ENCODE assay signal across 29 cellular contexts in genomic region chr5:99636663-99637062, GRCh38.
"Had no signal": no experiment of that assay in that cellular context is flagged by ENCODE, and none has a peak within 500 bp of the region (broad histone marks: within the 10 kb centered on the region; RNA-seq: fewer than 3 reads in every experiment).

No MANE protein-coding gene starts in this region.

- H3K4me3 ChIP-seq: stomach, suprapubic skin, testis, thoracic aorta, thyroid gland, tibial artery, tibial nerve, transverse colon, upper lobe of left lung, upper lobe of right lung, uterus, vagina had no signal

- FAIRE-seq: urothelium cell line had no signal

- H3K9me3 ChIP-seq: stomach, suprapubic skin, testis, thoracic aorta, thyroid gland, tibial artery, tibial nerve, transverse colon, upper lobe of left lung, upper lobe of right lung, uterus, vagina had no signal

- H3K27me3 ChIP-seq: stomach, suprapubic skin, testis, thyroid gland, tibial artery, tibial nerve, transverse colon, upper lobe of left lung, upper lobe of right lung, uterus, vagina had no signal

- H3K27me3 Mint-ChIP-seq: stimulated activated memory B cell treated with anti-CD40 and anti-IgM and Interleukin-4, amounts not matched to agents 10 μg/mL and 1 μg/mL and 100 μg/mL, for 72 hours; stimulated activated naive B cell treated with anti-CD40 and anti-IgM and Interleukin-4, amounts not matched to agents 10 μg/mL and 1 μg/mL and 100 μg/mL, for 72 hours; stimulated activated naive CD8-positive, alpha-beta T cell treated with anti-CD3 and anti-CD28 coated beads, Interleukin-15, amount 100 ng/mL, for 72 hours; stimulated activated naive CD8-positive, alpha-beta T cell treated with anti-CD3 and anti-CD28 coated beads, Interleukin-15, Interleukin-2, amounts not matched to agents 100 ng/mL and 50 ng/mL, for 24 hours; type B pancreatic cell had no signal

- H3K4me1 Mint-ChIP-seq: stimulated activated effector memory CD8-positive, alpha-beta T cell treated with anti-CD3 and anti-CD28 coated beads, Interleukin-12 subunit alpha, Interleukin-12 subunit beta, amount 100 ng/mL, for 72 hours; stimulated activated memory B cell treated with anti-CD40 and anti-IgM and Interleukin-4, amounts not matched to agents 10 μg/mL and 1 μg/mL and 100 μg/mL, for 72 hours; stimulated activated naive B cell treated with anti-CD40 and anti-IgM and Interleukin-4, amounts not matched to agents 10 μg/mL and 1 μg/mL and 100 μg/mL, for 72 hours; stimulated activated naive CD8-positive, alpha-beta T cell treated with anti-CD3 and anti-CD28 coated beads, Interleukin-15, amount 100 ng/mL, for 72 hours had no signal

- H3K4me1 ChIP-seq: stomach, suprapubic skin, testis, thyroid gland, tibial artery, tibial nerve, transverse colon, upper lobe of left lung, upper lobe of right lung, uterus, vagina had no signal

- H3K36me3 ChIP-seq: stomach, suprapubic skin, thoracic aorta, thyroid gland, tibial artery, tibial nerve, transverse colon, upper lobe of left lung, upper lobe of right lung, uterus, vagina had no signal

- H3K27ac Mint-ChIP-seq: stimulated activated effector memory CD8-positive, alpha-beta T cell treated with anti-CD3 and anti-CD28 coated beads, Interleukin-12 subunit alpha, Interleukin-12 subunit beta, amount 100 ng/mL, for 72 hours; stimulated activated memory B cell treated with anti-CD40 and anti-IgM and Interleukin-4, amounts not matched to agents 10 μg/mL and 1 μg/mL and 100 μg/mL, for 72 hours; stimulated activated naive B cell treated with anti-CD40 and anti-IgM and Interleukin-4, amounts not matched to agents 10 μg/mL and 1 μg/mL and 100 μg/mL, for 72 hours; stimulated activated naive CD8-positive, alpha-beta T cell treated with anti-CD3 and anti-CD28 coated beads, Interleukin-15, amount 100 ng/mL, for 72 hours; stimulated activated naive CD8-positive, alpha-beta T cell treated with anti-CD3 and anti-CD28 coated beads, Interleukin-15, Interleukin-2, amounts not matched to agents 100 ng/mL and 50 ng/mL, for 24 hours; type B pancreatic cell had no signal

- H3K36me3 Mint-ChIP-seq: stimulated activated effector memory CD8-positive, alpha-beta T cell treated with anti-CD3 and anti-CD28 coated beads, Interleukin-12 subunit alpha, Interleukin-12 subunit beta, amount 100 ng/mL, for 72 hours; stimulated activated memory B cell treated with anti-CD40 and anti-IgM and Interleukin-4, amounts not matched to agents 10 μg/mL and 1 μg/mL and 100 μg/mL, for 72 hours; stimulated activated naive B cell treated with anti-CD40 and anti-IgM and Interleukin-4, amounts not matched to agents 10 μg/mL and 1 μg/mL and 100 μg/mL, for 72 hours; type B pancreatic cell had no signal

- DNase-seq: stimulated activated CD4-positive, alpha-beta T cell treated with anti-CD3 and anti-CD28 coated beads, Interleukin-2, amount 100 ng/mL, for 48 hours; stimulated activated CD4-positive, alpha-beta T cell treated with anti-CD3 and anti-CD28 coated beads, Interleukin-4, amount 100 ng/mL, for 1 hour; stimulated activated CD4-positive, alpha-beta T cell treated with anti-CD3 and anti-CD28 coated beads, Interleukin-4, amount 100 ng/mL, for 24 hours; stimulated activated CD4-positive, alpha-beta T cell treated with anti-CD3 and anti-CD28 coated beads, Interleukin-4, amount 100 ng/mL, for 4 hours; stimulated activated CD8-positive, alpha-beta memory T cell treated with anti-CD3 and anti-CD28 coated beads, Interleukin-4, amount 100 ng/mL, for 48 hours; stimulated activated naive B cell treated with anti-CD40 and anti-IgM and Interleukin-4, amounts not matched to agents 10 μg/mL and 1 μg/mL and 100 μg/mL, for 72 hours; stimulated activated naive CD4-positive, alpha-beta T cell; stimulated activated naive CD4-positive, alpha-beta T cell treated with Interleukin-2 at 50 U/mL for 16 hours; stimulated activated naive CD8-positive, alpha-beta T cell treated with anti-CD3 and anti-CD28 coated beads, Interleukin-15, amount 100 ng/mL, for 72 hours; stimulated activated naive CD8-positive, alpha-beta T cell treated with anti-CD3 and anti-CD28 coated beads, Interleukin-15, Interleukin-2, amounts not matched to agents 100 U/mL and 50 U/mL, for 24 hours; stomach; substantia nigra; testis; thyroid gland; tibial artery; transverse colon; trophoblast cell; upper lobe of left lung; upper lobe of right lung; uterus had no signal

- H3K4me3 Mint-ChIP-seq: stimulated activated effector memory CD8-positive, alpha-beta T cell treated with anti-CD3 and anti-CD28 coated beads, Interleukin-12 subunit alpha, Interleukin-12 subunit beta, amount 100 ng/mL, for 72 hours; stimulated activated memory B cell treated with anti-CD40 and anti-IgM and Interleukin-4, amounts not matched to agents 10 μg/mL and 1 μg/mL and 100 μg/mL, for 72 hours; stimulated activated naive B cell treated with anti-CD40 and anti-IgM and Interleukin-4, amounts not matched to agents 10 μg/mL and 1 μg/mL and 100 μg/mL, for 72 hours; stimulated activated naive CD8-positive, alpha-beta T cell treated with anti-CD3 and anti-CD28 coated beads, Interleukin-15, amount 100 ng/mL, for 72 hours; stimulated activated naive CD8-positive, alpha-beta T cell treated with anti-CD3 and anti-CD28 coated beads, Interleukin-15, Interleukin-2, amounts not matched to agents 100 ng/mL and 50 ng/mL, for 24 hours; type B pancreatic cell had no signal

- ATAC-seq: stimulated activated effector memory CD8-positive, alpha-beta T cell treated with anti-CD3 and anti-CD28 coated beads, Interleukin-12 subunit alpha, Interleukin-12 subunit beta, amount 100 ng/mL, for 72 hours; stimulated activated memory B cell treated with anti-CD40 and anti-IgM and Interleukin-4, amounts not matched to agents 10 μg/mL and 1 μg/mL and 100 μg/mL, for 72 hours; stimulated activated naive B cell treated with anti-CD40 and anti-IgM and Interleukin-4, amounts not matched to agents 10 μg/mL and 1 μg/mL and 100 μg/mL, for 72 hours; stimulated activated naive CD8-positive, alpha-beta T cell treated with anti-CD3 and anti-CD28 coated beads, Interleukin-15, amount 100 ng/mL, for 72 hours; stimulated activated naive CD8-positive, alpha-beta T cell treated with anti-CD3 and anti-CD28 coated beads, Interleukin-15, Interleukin-2, amounts not matched to agents 100 U/mL and 50 U/mL, for 24 hours; upper lobe of right lung had no signal

- H3K9me3 Mint-ChIP-seq: stimulated activated naive CD8-positive, alpha-beta T cell treated with anti-CD3 and anti-CD28 coated beads, Interleukin-15, amount 100 ng/mL, for 72 hours; type B pancreatic cell had no signal

- H3K27ac ChIP-seq: stomach, suprapubic skin, testis, thoracic aorta, thyroid gland, tibial artery, tibial nerve, transverse colon, upper lobe of left lung, upper lobe of right lung, uterus, vagina had no signal
